ENCODE assay signal across 1 cellular context in the genomic region with DNA sequence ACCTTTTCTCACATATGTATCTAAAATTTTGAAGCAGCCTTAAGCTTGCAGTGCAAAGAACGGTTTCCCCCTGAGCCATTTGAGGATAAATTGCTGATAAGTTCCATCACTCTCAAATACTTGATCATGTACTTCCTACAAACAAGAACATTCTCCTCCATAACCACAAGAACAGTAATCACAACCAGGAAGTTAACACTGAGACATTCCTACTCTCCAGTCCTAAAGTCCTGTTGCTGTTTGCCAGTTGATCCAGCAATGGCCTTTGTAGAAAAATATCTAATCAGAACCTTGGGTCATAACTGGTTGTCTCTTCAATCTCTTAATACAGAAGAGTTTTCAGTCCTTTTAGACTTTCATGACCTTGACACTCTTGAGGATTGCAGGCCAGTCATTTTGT.
TF ChIP-seq lines count a peak whose summit lies in the region.

No MANE protein-coding gene starts in this region.

TF ChIP-seq in GM12878, 131 proteins besides CTCF, POLR2A, EP300 and RAD21:
- TF ChIP-seq ESRRA (IDR thresholded peaks at IDR 0.05; ENCODE audit: low read length), result no peak
